Comparison of ENCODE assay signal across 20 cellular contexts in genomic region chr10:59657724-59658123, GRCh38. TPM values are rescaled to one million over a fixed set of nuclear protein-coding genes. Genes with fewer than 3 reads are reported as not detected.
A peak's percentile ranks its signal among the peaks of the same experiment; 100 is the strongest.
DNase-seq lines count a peak whose midpoint lies in the region; ATAC-seq, FAIRE-seq and TF ChIP-seq lines count a peak whose summit lies in the region.
"Had no signal": no experiment of that assay in that cellular context is flagged by ENCODE, and none has a peak within 500 bp of the region (broad histone marks: within the 10 kb centered on the region; RNA-seq: fewer than 3 reads in every experiment).

No MANE protein-coding gene starts in this region.

- H3K4ac ChIP-seq in H9 (ENCODE audit: low read depth, low read length) (no peak overlapping the region), H1 (replicated peaks; ENCODE audit: insufficient read length, low read depth, low read length) (no peak overlapping the region)

- H3K14ac ChIP-seq in H9 (ENCODE audit: insufficient read depth, low read length): no peak overlapping the region
- no peak overlapping the region for H3K14ac ChIP-seq in H1 (ENCODE audit: insufficient read length)

- no peaks in the 10 kb centered on the region; a peak in 3 of 8 replicates for H3K36me3 ChIP-seq in H1 (ENCODE audit: control insufficient read depth in 2 of 4, insufficient read depth in 4 of 4, low read length in 3 of 4)

- no peak overlapping the region for H3K27ac ChIP-seq in H9 (ENCODE audit: insufficient read length, low read depth, low read length)
- H3K27ac ChIP-seq in H1 (ENCODE audit: low read depth, low read length): no peak overlapping the region
- H3K27ac ChIP-seq: C4-2B had no signal

- DNase-seq in H9 (no peak), H1 (ENCODE audit: low read depth in 1 of 2, low spot score in 2 of 2) (no peak), nephron progenitor cell (no peak), NCI-H748 treated with DMSO at 0.1 percent for 48 hours (lab: John Stamatoyannopoulos, UW) (no peak), medulla oblongata (ENCODE audit: extremely low spot score) (no peak), NCI-H1694 (lab: John Stamatoyannopoulos, UW) (no peak)
- DNase-seq: AML-193; CD4-positive, alpha-beta T cell; DMS153; DMS79; GF-D8; HFFc6; KBM-7 had no signal

- no peak for ATAC-seq in GM18873 (IDR thresholded peaks at IDR 0.05; ENCODE audit: low FRiP score, unreplicated experiment)
- ATAC-seq: HCT116, HepG2 had no signal

- no peak for FAIRE-seq in H1 (lab: Jason Lieb, UNC)
- FAIRE-seq: A204.1, GM19239, HepG2 had no signal

- no peak overlapping the region for H4K8ac ChIP-seq in H9 (replicated peaks; ENCODE audit: insufficient read length, low read depth, low read length)
- H4K8ac ChIP-seq in H1 (ENCODE audit: extremely low read depth, insufficient read depth, low read length): no peak overlapping the region

- TF ChIP-seq EP300 in H1 (IDR thresholded peaks at IDR 0.05; ENCODE audit: borderline replicate concordance in 1 of 2, low read depth in 2 of 2, low read length in 2 of 2): no peak

- peaks cover 15 to 26% of the 10 kb centered on the region in 2 experiments for H3K4me1 Mint-ChIP-seq in H9
- H3K4me1 Mint-ChIP-seq in nephron progenitor cell: no peaks in the 10 kb centered on the region

- no peak for TF ChIP-seq RAD21 in H1 (IDR thresholded peaks at IDR 0.05 in 1 of 2, conservative IDR thresholded peaks at IDR 0.05 in 1 of 2; ENCODE audit: low read depth in 2 of 2, low read length in 2 of 2)

- H3K79me1 ChIP-seq in H9 (ENCODE audit: insufficient read depth, low read depth, low read length, poor library complexity, severe bottlenecking) (no peaks in the 10 kb centered on the region), H1 (ENCODE audit: low read depth, low read length) (no peaks in the 10 kb centered on the region)

- H3K79me2 ChIP-seq in H9 (ENCODE audit: insufficient read depth, low read length) (no peaks in the 10 kb centered on the region), H1 (ENCODE audit: control insufficient read depth in 1 of 2, insufficient read depth in 2 of 2, low read length in 2 of 2) (no peaks in the 10 kb centered on the region)

- TF ChIP-seq POLR2A in H1 (IDR thresholded peaks at IDR 0.05; ENCODE audit: control extremely low read depth in 1 of 2, low read depth in 2 of 2, low read length in 2 of 2): no peak

- no CpG with 5 or more reads among the region's 1 CpG for whole genome bisulfite sequencing in H9 (ENCODE audit: extremely low coverage, insufficient read length, low lambda C conversion rate)
- WGBS in H1 (ENCODE audit: extremely low coverage in 1 of 2, insufficient coverage in 1 of 2, insufficient read length in 1 of 2, insufficient replicate concordance in 2 of 2, low coverage in 1 of 2, low lambda C conversion rate in 2 of 2, missing lambda C conversion rate in 1 of 2), 2 experiments: 74% methylated on average over 1 of the region's 1 CpG; no CpG with 5 or more reads in 1 of the 2 experiments

- H2AK5ac ChIP-seq in H9 (ENCODE audit: insufficient read length, low read length) (no peak overlapping the region), H1 (ENCODE audit: low read depth, low read length) (no peak overlapping the region)

- H3K23me2 ChIP-seq in H9 (ENCODE audit: insufficient read length, low read depth, low read length, poor library complexity, severe bottlenecking): no peaks in the 10 kb centered on the region
- H3K23me2 ChIP-seq in H1 (ENCODE audit: low read depth, low read length): no peaks in the 10 kb centered on the region

- CTCF ChIA-PET in H1 (lab: Charles Lee; ENCODE audit: partially characterized antibody): interaction anchor here (0.7 to 1.7 kb wide), 4 partner anchors 11 to 43 kb away, joined by 3 to 5 read pairs (median 4); no protein-coding TSS in a partner anchor

- H2AFZ ChIP-seq in H9 (ENCODE audit: low read length) (no peak overlapping the region), H1 (ENCODE audit: low read length) (no peak overlapping the region)

- POLR2A ChIA-PET in H1 (lab: Charles Lee; ENCODE audit: partially characterized antibody): interaction anchor here (1.9 kb wide), 1 partner anchor 9 kb away, joined by 5 read pairs; no protein-coding TSS in a partner anchor

- H3K27me3 ChIP-seq in H9 (ENCODE audit: insufficient read depth, low read length): no peaks in the 10 kb centered on the region
- no peaks in the 10 kb centered on the region; a peak in 1 of 7 replicates for H3K27me3 ChIP-seq in H1 (replicated peaks in 1 of 4; ENCODE audit: control insufficient read depth in 3 of 4, extremely low read depth in 1 of 4, insufficient read depth in 3 of 4, low read length in 3 of 4)

- H3K36me3 Mint-ChIP-seq in H9 (ENCODE audit: insufficient read depth in 1 of 3, low read depth in 3 of 3) (peaks cover 0 to 46% (median 11%) of the 10 kb centered on the region in 3 experiments; a peak in 5 of 7 replicates), nephron progenitor cell (ENCODE audit: low read depth) (peaks cover 51% of the 10 kb centered on the region)

- no peak overlapping the region for H3K9ac ChIP-seq in H9 (ENCODE audit: extremely low read depth, insufficient read length, low read length)
- H3K9ac ChIP-seq in H1 (replicated peaks in 1 of 4; ENCODE audit: extremely low read depth in 1 of 4, low read depth in 3 of 4, low read length in 3 of 4): no peak overlapping the region

- no peak overlapping the region for H3K4me2 ChIP-seq in H9 (ENCODE audit: insufficient read depth, insufficient read length, low read length)
- peak overlapping the region; percentile 33 to 34; a peak in 2 of 4 replicates for H3K4me2 ChIP-seq in H1 (ENCODE audit: insufficient read depth in 1 of 2, low read depth in 2 of 2, low read length in 2 of 2)

- H2BK12ac ChIP-seq in H9 (ENCODE audit: insufficient read length, low read depth, low read length): no peak overlapping the region
- no peak overlapping the region for H2BK12ac ChIP-seq in H1 (ENCODE audit: low read depth, low read length)

- TF ChIP-seq CTCF in H9 (conservative IDR thresholded peaks at IDR 0.05): no peak
- TF ChIP-seq CTCF in H1 (IDR thresholded peaks at IDR 0.05; ENCODE audit: control extremely low read depth in 1 of 3, insufficient read depth in 1 of 3, low read depth in 1 of 3, low read length in 3 of 3): no peak
- TF ChIP-seq CTCF in nephron progenitor cell (IDR thresholded peaks at IDR 0.05): no peak

- no peak overlapping the region for H2BK15ac ChIP-seq in H9 (ENCODE audit: low read depth, low read length)
- H2BK15ac ChIP-seq in H1 (ENCODE audit: low read length): no peak overlapping the region

- H4K91ac ChIP-seq in H9 (ENCODE audit: insufficient read length, low read depth, low read length) (no peak overlapping the region), H1 (replicated peaks; ENCODE audit: insufficient read length, low read length) (no peak overlapping the region)

- no peaks in the 10 kb centered on the region for H4K20me1 ChIP-seq in H9 (ENCODE audit: control insufficient read depth, insufficient read depth, insufficient read length)
- H4K20me1 ChIP-seq in H1 (replicated peaks in 1 of 2; ENCODE audit: control insufficient read depth in 1 of 2, insufficient read depth in 2 of 2, low read length in 2 of 2): no peaks in the 10 kb centered on the region

- H3K4me3 Mint-ChIP-seq in H9 (no peak overlapping the region), nephron progenitor cell (no peak overlapping the region)
- H3K4me3 Mint-ChIP-seq: CD4-positive, alpha-beta T cell; HFFc6; IgD-negative memory B cell had no signal

- H2BK20ac ChIP-seq in H9 (ENCODE audit: low read depth, low read length, poor library complexity, severe bottlenecking): no peak overlapping the region
- H2BK20ac ChIP-seq in H1 (ENCODE audit: low read length): no peak overlapping the region; the same call in 1 of the 2 replicates

- H3K27me3 Mint-ChIP-seq in H9 (ENCODE audit: low read depth): no peaks in the 10 kb centered on the region
- H3K27me3 Mint-ChIP-seq in nephron progenitor cell (ENCODE audit: low read depth, poor library complexity): peaks cover 2% of the 10 kb centered on the region
- H3K27me3 Mint-ChIP-seq: IgD-negative memory B cell had no signal

- H3K9me3 ChIP-seq in H9 (ENCODE audit: control insufficient read depth, low read depth, low read length) (no peaks in the 10 kb centered on the region), H1 (ENCODE audit: insufficient read depth in 2 of 2, low read depth in 1 of 2, low read length in 1 of 2) (no peaks in the 10 kb centered on the region; a peak in 1 of 4 replicates)

- no peaks in the 10 kb centered on the region; a peak in 1 of 5 replicates for H3K9me3 Mint-ChIP-seq in H9
- H3K9me3 Mint-ChIP-seq in nephron progenitor cell: peaks cover 35% of the 10 kb centered on the region
- H3K9me3 Mint-ChIP-seq: CD4-positive, alpha-beta T cell had no signal

- H2BK5ac ChIP-seq in H9 (ENCODE audit: insufficient read length, low read length) (no peak overlapping the region), H1 (ENCODE audit: low read depth, low read length) (no peak overlapping the region)

- no peak overlapping the region for H3K18ac ChIP-seq in H9 (ENCODE audit: insufficient read length, low read depth, low read length)
- peak overlapping the region; percentile 79 for H3K18ac ChIP-seq in H1 (ENCODE audit: extremely low read depth, low read length)

- H3K27ac Mint-ChIP-seq in H9 (peak overlapping the region in 2 of 3 experiments; percentile 33 to 56; a peak in 2 of 7 replicates), nephron progenitor cell (peak overlapping the region; percentile 71)
- H3K27ac Mint-ChIP-seq: CD4-positive, alpha-beta T cell; HFFc6; IgD-negative memory B cell had no signal

- H3K56ac ChIP-seq in H9 (ENCODE audit: insufficient read length, low read depth, low read length): no peak overlapping the region
- H3K56ac ChIP-seq in H1 (replicated peaks; ENCODE audit: insufficient read length, low read depth, low read length): no peak overlapping the region

- H3T11ph ChIP-seq in H9 (ENCODE audit: low read length): no peak overlapping the region

- H3K23ac ChIP-seq in H9 (ENCODE audit: insufficient read length, low read depth, low read length) (no peak overlapping the region), H1 (ENCODE audit: insufficient read length) (no peak overlapping the region)

- H4K5ac ChIP-seq in H9 (ENCODE audit: insufficient read length, low read depth, low read length): no peak overlapping the region
- H4K5ac ChIP-seq in H1 (ENCODE audit: insufficient read length, low read depth, low read length): no peak overlapping the region

- no peak overlapping the region for H3K4me3 ChIP-seq in H1 (ENCODE audit: extremely low read depth in 1 of 4, insufficient read depth in 2 of 4, low read depth in 3 of 4, low read length in 4 of 4)

- H3K4me1 ChIP-seq in H9 (ENCODE audit: insufficient read depth, low read length) (peaks cover 3% of the 10 kb centered on the region; the same call in 1 of the 2 replicates), H1 (replicated peaks in 1 of 4; ENCODE audit: control insufficient read depth in 3 of 4, insufficient read depth in 4 of 4, low read length in 3 of 4) (peaks cover 0 to 9% (median 7%) of the 10 kb centered on the region in 4 experiments; a peak in 3 of 7 replicates)

- H2BK120ac ChIP-seq in H9 (ENCODE audit: low read depth, low read length, poor library complexity, severe bottlenecking) (no peak overlapping the region), H1 (replicated peaks; ENCODE audit: low read depth, low read length) (no peak overlapping the region)

RNA-seq across cellular contexts. Expression of gene SLC16A9, which starts 51.9 kb away (rescaled TPM):
- total RNA-seq in H9 (2021): 4.1 and 4.3 TPM in 2 replicates
- 11.2 and 11.6 TPM in 2 replicates for total RNA-seq in H1 (2021; fragmentation: NEBNext Ultra II Directional; extraction: Animal tissue kit (Norgen Biotek cat#: 25700))
- 9.1 and 20.5 TPM in 2 replicates for polyA plus RNA-seq in H1 (2011; rRNA removed)
- polyA plus RNA-seq in H1 (2011; cell fraction: cytosol; rRNA removed): 12.7 TPM
- 4.3 TPM for polyA plus RNA-seq in H1 (2011; cell fraction: nucleus; rRNA removed)
- polyA plus RNA-seq in H1 (2012, experiment 1 of 2): 7.9 to 11.6 TPM (median 9.9 TPM) in 4 replicates
- polyA plus RNA-seq in H1 (2012, experiment 2 of 2): 2.3 TPM
- 6.2 TPM for polyA plus RNA-seq in H1 (2013, experiment 1 of 2)
- 7.2 TPM for polyA plus RNA-seq in H1 (2013, experiment 2 of 2)
- 12.6 and 22.3 TPM in 2 replicates for polyA minus RNA-seq in H1 (2011; rRNA and poly(A)+ RNA removed)
- polyA minus RNA-seq in H1 (2011; cell fraction: cytosol; rRNA and poly(A)+ RNA removed): 9.0 TPM
- 8.0 TPM for polyA minus RNA-seq in H1 (2011; cell fraction: nucleus; rRNA and poly(A)+ RNA removed)
- total RNA-seq: CD4-positive, alpha-beta T cell; HFFc6 had no signal
- polyA plus RNA-seq: IgD-negative memory B cell had no signal
